ENCODE assay signal across 8 cellular contexts in the genomic region with DNA sequence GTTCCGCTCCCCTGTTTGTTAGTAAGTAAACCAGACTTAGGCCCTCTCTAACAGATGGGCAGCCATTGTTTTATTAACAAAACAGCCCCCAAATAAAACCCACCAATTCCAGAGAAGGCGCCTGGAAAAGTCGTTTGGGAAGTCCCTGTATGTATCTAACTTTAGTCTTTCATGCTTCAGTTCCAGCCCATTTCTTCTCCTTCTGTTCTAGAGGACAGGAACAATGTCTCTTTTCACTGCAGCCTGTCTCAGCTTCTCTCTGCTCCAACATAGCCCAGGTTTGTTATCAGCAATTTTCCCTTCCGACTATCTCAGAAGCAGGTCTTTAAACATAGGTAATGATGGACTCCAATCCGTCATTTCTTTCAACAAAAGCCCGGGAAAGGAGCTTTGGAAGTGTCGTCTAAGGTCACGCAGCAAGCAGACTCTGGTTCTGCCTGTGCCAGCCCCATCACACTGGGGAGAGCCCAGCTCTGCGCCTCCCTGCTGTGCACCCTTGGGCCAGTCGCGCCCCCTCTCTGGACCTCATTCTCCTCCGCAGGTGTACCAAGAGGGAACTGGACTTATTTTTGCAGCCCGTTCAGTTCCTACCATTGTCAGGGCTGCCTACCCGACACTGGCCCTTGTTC. TPM values are rescaled to one million over a fixed set of nuclear protein-coding genes. Genes with fewer than 3 reads are reported as not detected.
A peak's percentile ranks its signal among the peaks of the same experiment; 100 is the strongest.
DNase-seq lines count a peak whose midpoint lies in the region; ATAC-seq, FAIRE-seq and TF ChIP-seq lines count a peak whose summit lies in the region.

No MANE protein-coding gene starts in this region.

- H3K79me2 ChIP-seq in MM.1S (ENCODE audit: low read length) = peaks cover 51% of the 10 kb centered on the region

- H3K4me1 Mint-ChIP-seq in CD8-positive, alpha-beta T cell (ENCODE audit: low read depth) = peaks cover 57% of the 10 kb centered on the region
- peaks cover 32 to 46% of the 10 kb centered on the region in 2 donors for H3K4me1 Mint-ChIP-seq in effector memory CD8-positive, alpha-beta T cell (ENCODE audit: low read depth in 2 of 2)

- intact Hi-C loops in CD8-positive, alpha-beta T cell (cut with DNase I, micrococcal nuclease) = loop anchor here (1.0 to 5.0 kb wide), 5 partner anchors 24 to 535 kb away; a partner anchor contains a TSS

- H3K27ac ChIP-seq in CD8-positive, alpha-beta T cell (ENCODE audit: low read depth, low read length) = peak overlapping the region; percentile 97
- peak overlapping the region; percentile 97 for H3K27ac ChIP-seq in MM.1S (ENCODE audit: low read length)
- H3K27ac ChIP-seq in neutrophil = peak overlapping the region; percentile 95

- peaks cover 20% of the 10 kb centered on the region for H3K36me3 Mint-ChIP-seq in CD8-positive, alpha-beta T cell
- H3K36me3 Mint-ChIP-seq in effector memory CD8-positive, alpha-beta T cell (ENCODE audit: insufficient read depth) = peaks cover 55% of the 10 kb centered on the region

- H3K4me3 ChIP-seq in CD8-positive, alpha-beta T cell (ENCODE audit: low read depth, low read length) = peak overlapping the region; percentile 98
- peak overlapping the region; percentile 94 for H3K4me3 ChIP-seq in MM.1S (ENCODE audit: low read length)
- peak overlapping the region; percentile 97 to 100 for H3K4me3 ChIP-seq in neutrophil (ENCODE audit: low read depth in 1 of 2, low read length in 1 of 2)

- peak; percentile 2 for ATAC-seq in CD8-positive, alpha-beta T cell
- peak; percentile 4 for ATAC-seq in effector memory CD8-positive, alpha-beta T cell (replicated peaks)
- no peak for ATAC-seq in GM19324 (IDR thresholded peaks at IDR 0.05; ENCODE audit: low FRiP score, unreplicated experiment)

- peak overlapping the region; percentile 98 for H3K9ac ChIP-seq in MM.1S (ENCODE audit: low read length)

- H3K4me1 ChIP-seq in CD8-positive, alpha-beta T cell (ENCODE audit: insufficient read depth, low read length) = peaks cover 52% of the 10 kb centered on the region
- peaks cover 9% of the 10 kb centered on the region for H3K4me1 ChIP-seq in MM.1S (ENCODE audit: low read length)
- peaks cover 47 to 54% of the 10 kb centered on the region in 2 experiments for H3K4me1 ChIP-seq in neutrophil (ENCODE audit: control insufficient read depth in 1 of 2, insufficient read depth in 1 of 2, low read depth in 1 of 2, low read length in 1 of 2)

- H4K20me1 ChIP-seq in MM.1S (ENCODE audit: insufficient read depth, low read length) = no peaks in the 10 kb centered on the region

- H3K4me2 ChIP-seq in MM.1S (ENCODE audit: low read depth, low read length) = peak overlapping the region; percentile 77

- H3K27ac Mint-ChIP-seq in CD8-positive, alpha-beta T cell = peak overlapping the region; percentile 97
- peak overlapping the region; percentile 98 for H3K27ac Mint-ChIP-seq in effector memory CD8-positive, alpha-beta T cell

- peaks cover 3% of the 10 kb centered on the region; the same call in 1 of the 2 replicates for H3F3A ChIP-seq in MM.1S (ENCODE audit: insufficient read depth, low read length)

- no peaks in the 10 kb centered on the region for H3K27me3 Mint-ChIP-seq in CD8-positive, alpha-beta T cell (ENCODE audit: low read depth)
- H3K27me3 Mint-ChIP-seq in effector memory CD8-positive, alpha-beta T cell = no peaks in the 10 kb centered on the region

- no peak for DNase-seq in CD8-positive, alpha-beta T cell
- DNase-seq in MM.1S (no peak), epidermal melanocyte (ENCODE audit: insufficient read length, low spot score) (no peak), D721Med (ENCODE audit: insufficient read length, low spot score) (no peak), cerebellar cortex (ENCODE audit: low spot score) (no peak)
- no peak for DNase-seq in effector memory CD8-positive, alpha-beta T cell

- CTCF ChIA-PET in CD8-positive, alpha-beta T cell (lab: Charles Lee) = interaction anchor here (0.7 to 6.0 kb wide), 9 partner anchors 8 to 532 kb away, joined by 3 to 35 read pairs (median 4); a partner anchor contains a TSS

- no peaks in the 10 kb centered on the region for H3K36me3 ChIP-seq in CD8-positive, alpha-beta T cell (ENCODE audit: insufficient read depth, low read length)
- H3K36me3 ChIP-seq in MM.1S (replicated peaks; ENCODE audit: insufficient read depth, low read length) = no peaks in the 10 kb centered on the region
- H3K36me3 ChIP-seq in neutrophil = peaks cover 19% of the 10 kb centered on the region

- POLR2A ChIA-PET in CD8-positive, alpha-beta T cell (lab: Charles Lee) = interaction anchor here (0.9 to 4.7 kb wide), 9 partner anchors 11 to 59 kb away, joined by 3 to 65 read pairs (median 3); a partner anchor contains a TSS

- no peaks in the 10 kb centered on the region for H3K9me3 Mint-ChIP-seq in CD8-positive, alpha-beta T cell
- H3K9me3 Mint-ChIP-seq in effector memory CD8-positive, alpha-beta T cell = no peaks in the 10 kb centered on the region

- no peak for TF ChIP-seq CTCF in CD8-positive, alpha-beta T cell (IDR thresholded peaks at IDR 0.05)
- TF ChIP-seq CTCF in MM.1S (IDR thresholded peaks at IDR 0.05; ENCODE audit: low read length) = no peak
- TF ChIP-seq CTCF in neutrophil (IDR thresholded peaks at IDR 0.05) = no peak
- TF ChIP-seq CTCF in D721Med (IDR thresholded peaks at IDR 0.05; ENCODE audit: insufficient read depth, missing control alignments) = no peak

- no peaks in the 10 kb centered on the region for H3K9me2 ChIP-seq in MM.1S (replicated peaks; ENCODE audit: insufficient read depth, low read length)

- no peaks in the 10 kb centered on the region for H3K27me3 ChIP-seq in CD8-positive, alpha-beta T cell (ENCODE audit: insufficient read depth, low read length)
- no peaks in the 10 kb centered on the region for H3K27me3 ChIP-seq in MM.1S (replicated peaks; ENCODE audit: insufficient read depth, low read length)
- H3K27me3 ChIP-seq in neutrophil = no peaks in the 10 kb centered on the region

- no peaks in the 10 kb centered on the region for H3K9me3 ChIP-seq in CD8-positive, alpha-beta T cell (ENCODE audit: low read length)
- no peaks in the 10 kb centered on the region for H3K9me3 ChIP-seq in MM.1S (replicated peaks; ENCODE audit: insufficient read depth, low read length)
- no peaks in the 10 kb centered on the region for H3K9me3 ChIP-seq in neutrophil

- no peak overlapping the region for H2AFZ ChIP-seq in MM.1S (ENCODE audit: low read length)

- no peak for FAIRE-seq in D721Med (lab: Jason Lieb, UNC)

- peak overlapping the region; percentile 98 for H3K4me3 Mint-ChIP-seq in CD8-positive, alpha-beta T cell
- H3K4me3 Mint-ChIP-seq in effector memory CD8-positive, alpha-beta T cell = peak overlapping the region; percentile 92 to 98

RNA-seq across cellular contexts. Expression of a gene that starts 9.6 kb away (rescaled TPM):
- total RNA-seq in CD8-positive, alpha-beta T cell = 100 to 1,000 TPM; 249 to 269 TPM
